Comparison of ENCODE assay signal across 8 cellular contexts in the genomic region with DNA sequence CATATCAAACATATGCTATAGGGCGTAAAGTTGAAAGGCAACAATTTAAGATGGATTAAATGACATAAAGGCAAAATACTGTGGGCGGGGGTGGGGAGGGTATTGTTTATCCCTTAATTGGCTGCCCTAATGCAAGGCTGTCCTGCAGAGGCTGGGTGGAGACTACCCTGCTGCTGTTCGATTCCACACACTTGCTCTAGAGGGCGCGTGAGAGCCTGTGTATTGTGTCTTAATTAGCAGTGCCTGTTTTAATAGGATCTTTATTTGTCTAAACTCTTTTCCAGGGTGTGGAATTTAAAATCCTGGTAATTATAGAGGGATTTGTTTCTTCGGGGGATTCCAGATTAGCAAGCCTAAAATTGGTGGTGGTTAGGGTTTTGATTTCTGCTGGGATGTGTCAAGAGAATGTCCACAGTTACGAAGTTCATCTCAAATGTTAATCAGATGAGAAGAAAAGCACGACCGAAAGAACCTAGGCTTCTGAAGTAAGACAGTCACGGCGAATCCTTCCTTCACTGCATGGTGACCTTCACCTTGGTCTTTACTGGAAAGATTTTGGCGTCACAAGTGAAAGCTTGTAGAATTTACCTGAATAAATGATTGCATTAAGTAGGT.
A peak's percentile ranks its signal among the peaks of the same experiment; 100 is the strongest.
DNase-seq lines count a peak whose midpoint lies in the region; TF ChIP-seq lines count a peak whose summit lies in the region.

No MANE protein-coding gene starts in this region.

- CTCF ChIA-PET in Caco-2 (lab: Charles Lee) = interaction anchor here (0.6 kb wide), 2 partner anchors 374 to 424 kb away, joined by 3 to 4 read pairs; no protein-coding TSS in a partner anchor

- no peaks in the 10 kb centered on the region for H3K9me3 ChIP-seq in Caco-2
- no peaks in the 10 kb centered on the region for H3K9me3 ChIP-seq in HAP-1

- H3K36me3 ChIP-seq in Caco-2 (ENCODE audit: control insufficient read depth, insufficient read depth, low read length) (no peaks in the 10 kb centered on the region), HAP-1 (replicated peaks) (no peaks in the 10 kb centered on the region)

- intact Hi-C loops in Caco-2 (cut with micrococcal nuclease; ENCODE audit: unreplicated experiment) = loop anchor here (1.0 to 2.0 kb wide), 2 partner anchors 50 to 239 kb away; no protein-coding TSS in a partner anchor

- in situ Hi-C loops in HAP-1 (cut with MboI; ENCODE audit: low sequenced_read_pairs) = no loop called here

- H3K27me3 ChIP-seq in Caco-2 (replicated peaks; ENCODE audit: control insufficient read depth, insufficient read depth, low read length) = no peaks in the 10 kb centered on the region
- no peaks in the 10 kb centered on the region; the same call in 1 of the 2 replicates for H3K27me3 ChIP-seq in HAP-1 (ENCODE audit: low read depth)

- TF ChIP-seq CTCF in Caco-2 (IDR thresholded peaks at IDR 0.05; ENCODE audit: insufficient read depth in 1 of 2, low read depth in 1 of 2, low read length in 1 of 2, severe bottlenecking in 1 of 2, unreplicated experiment in 1 of 2) = peak; percentile 88 to 89

- BruUV-seq in Caco-2 (replicated peaks; lab: Mats Ljungman, UMichigan) = no TSS peak

- no peak overlapping the region for H3K4me3 ChIP-seq in Caco-2 (ENCODE audit: low read depth, low read length)
- no peak overlapping the region for H3K4me3 ChIP-seq in HAP-1

- H3K36me3 Mint-ChIP-seq in Caco-2 (ENCODE audit: insufficient read depth, unreplicated experiment) = no peaks in the 10 kb centered on the region
- H3K36me3 Mint-ChIP-seq in activated naive CD8-positive, alpha-beta T cell treated with anti-CD3 and anti-CD28 coated beads for 36 hours = no peaks in the 10 kb centered on the region

- POLR2A ChIA-PET in Caco-2 (lab: Charles Lee) = no interaction called here

- H3K4me1 ChIP-seq in Caco-2 (0 out of 2 replicates have a peak, but pooled peaks cover 3% of the 10 kb centered on the region), HAP-1 (peaks cover 5% of the 10 kb centered on the region; the same call in 1 of the 2 replicates)

- DNase-seq in Caco-2 (peak; percentile 46 to 63), HAP-1 (ENCODE audit: low spot score in 2 of 2) (peak; percentile 38 to 68), OCI-M1 (lab: John Stamatoyannopoulos, UW) (peak; percentile 67), iPS-NIHi7 (ENCODE audit: extremely low spot score) (peak; percentile 82), Ammon's horn (ENCODE audit: low spot score) (no peak)
- DNase-seq in activated naive CD8-positive, alpha-beta T cell treated with anti-CD3 and anti-CD28 coated beads for 36 hours = peak; percentile 46
- peak; percentile 13 for DNase-seq in stimulated activated CD8-positive, alpha-beta memory T cell treated with anti-CD3 and anti-CD28 coated beads, Interleukin-15, amount 100 ng/mL, for 1 hour (ENCODE audit: low read depth)
- DNase-seq in activated CD4-positive, CD25-positive, alpha-beta regulatory T cell treated with anti-CD3 and anti-CD28 coated beads, Interleukin-2, amount 50 U/mL, for 72 hours = no peak

- no peak overlapping the region for H3K27ac Mint-ChIP-seq in Caco-2 (ENCODE audit: unreplicated experiment)
- H3K27ac Mint-ChIP-seq in activated naive CD8-positive, alpha-beta T cell treated with anti-CD3 and anti-CD28 coated beads for 36 hours = no peak overlapping the region

- peaks cover 7% of the 10 kb centered on the region for H3K4me1 Mint-ChIP-seq in Caco-2 (ENCODE audit: low read depth, unreplicated experiment)
- peaks cover 34% of the 10 kb centered on the region for H3K4me1 Mint-ChIP-seq in activated naive CD8-positive, alpha-beta T cell treated with anti-CD3 and anti-CD28 coated beads for 36 hours

- no peak overlapping the region for H3K4me3 Mint-ChIP-seq in Caco-2 (ENCODE audit: unreplicated experiment)
- no peak overlapping the region for H3K4me3 Mint-ChIP-seq in activated naive CD8-positive, alpha-beta T cell treated with anti-CD3 and anti-CD28 coated beads for 36 hours

- no peaks in the 10 kb centered on the region for H3K9me3 Mint-ChIP-seq in Caco-2 (ENCODE audit: unreplicated experiment)
- no peaks in the 10 kb centered on the region for H3K9me3 Mint-ChIP-seq in activated naive CD8-positive, alpha-beta T cell treated with anti-CD3 and anti-CD28 coated beads for 36 hours

- no peaks in the 10 kb centered on the region for H3K27me3 Mint-ChIP-seq in Caco-2 (ENCODE audit: insufficient read depth, unreplicated experiment)
- peaks cover 8% of the 10 kb centered on the region for H3K27me3 Mint-ChIP-seq in activated naive CD8-positive, alpha-beta T cell treated with anti-CD3 and anti-CD28 coated beads for 36 hours

Comparison
In these comparisons a context has a peak if more than half of its experiments do, and no peak if none do; other contexts are left out.
1. DNase-seq: peak in Caco-2 (2 of 2), HAP-1 (2 of 2), OCI-M1 (single experiment), activated naive CD8-positive, alpha-beta T cell treated with anti-CD3 and anti-CD28 coated beads for 36 hours (single experiment), iPS-NIHi7 (single experiment) and stimulated activated CD8-positive, alpha-beta memory T cell treated with anti-CD3 and anti-CD28 coated beads, Interleukin-15, amount 100 ng/mL, for 1 hour (single experiment); none in Ammon's horn (single experiment) and activated CD4-positive, CD25-positive, alpha-beta regulatory T cell treated with anti-CD3 and anti-CD28 coated beads, Interleukin-2, amount 50 U/mL, for 72 hours (single experiment).